ENCODE assay signal across 13 cellular contexts in genomic region chr19:19498255-19498991, GRCh38. TPM values are rescaled to one million over a fixed set of nuclear protein-coding genes. Genes with fewer than 3 reads are reported as not detected.
A peak's percentile ranks its signal among the peaks of the same experiment; 100 is the strongest.
DNase-seq lines count a peak whose midpoint lies in the region; TF ChIP-seq lines count a peak whose summit lies in the region.
"Had no signal": no experiment of that assay in that cellular context is flagged by ENCODE, and none has a peak within 500 bp of the region (broad histone marks: within the 10 kb centered on the region; RNA-seq: fewer than 3 reads in every experiment).

No MANE protein-coding gene starts in this region.

- H3K4me1 ChIP-seq in NT2/D1 (ENCODE audit: insufficient read depth, insufficient read length) (peaks cover 6% of the 10 kb centered on the region), endodermal cell (ENCODE audit: control insufficient read depth, insufficient read depth, low read length) (no peaks in the 10 kb centered on the region), spleen (peaks cover 0 to 21% (median 0%) of the 10 kb centered on the region in 6 donors), uterus (no peaks in the 10 kb centered on the region)
- H3K4me1 ChIP-seq: A549, BE2C had no signal

- DNase-seq in H7, result peak; percentile 48
- no peak for DNase-seq in NT2/D1 (ENCODE audit: low read depth, low spot score)
- DNase-seq in endodermal cell, result no peak
- DNase-seq in spleen, result peak; percentile 59
- DNase-seq in uterus, result no peak
- DNase-seq in NCI-H510A (lab: John Stamatoyannopoulos, UW), result no peak
- no peak for DNase-seq in hippocampal formation (lab: John Stamatoyannopoulos, UW)
- DNase-seq: BE2C; CD4-positive, alpha-beta memory T cell; DMS79 had no signal

- TF ChIP-seq POLR2A in spleen (IDR thresholded peaks at IDR 0.05), result no peak
- no peak for TF ChIP-seq POLR2A in uterus (IDR thresholded peaks at IDR 0.05)

- no peak overlapping the region for H3K4me3 ChIP-seq in H7 (ENCODE audit: insufficient read depth, low read depth, low read length)
- no peak overlapping the region for H3K4me3 ChIP-seq in NT2/D1 (ENCODE audit: insufficient read length, low read depth)
- H3K4me3 ChIP-seq in endodermal cell (ENCODE audit: low read length), result no peak overlapping the region
- no peak overlapping the region for H3K4me3 ChIP-seq in spleen
- no peak overlapping the region for H3K4me3 ChIP-seq in uterus
- H3K4me3 ChIP-seq: A549, GM12878 had no signal

- H3K36me3 ChIP-seq in H7 (replicated peaks; ENCODE audit: control insufficient read depth, insufficient read depth, low read length) (peaks cover 37% of the 10 kb centered on the region), NT2/D1 (ENCODE audit: insufficient read depth, insufficient read length, low read length) (peaks cover 96% of the 10 kb centered on the region), endodermal cell (ENCODE audit: control insufficient read depth, insufficient read depth, low read length) (peaks cover 81% of the 10 kb centered on the region), spleen (peaks cover 0 to 100% (median 96%) of the 10 kb centered on the region in 6 donors), uterus (no peaks in the 10 kb centered on the region)

- H3K27me3 ChIP-seq in H7 (ENCODE audit: control insufficient read depth, insufficient read depth, low read length), result no peaks in the 10 kb centered on the region
- H3K27me3 ChIP-seq in NT2/D1 (ENCODE audit: insufficient read depth, insufficient read length), result no peaks in the 10 kb centered on the region
- H3K27me3 ChIP-seq in endodermal cell (ENCODE audit: control insufficient read depth, insufficient read depth, low read length, poor library complexity, severe bottlenecking), result no peaks in the 10 kb centered on the region
- no peaks in the 10 kb centered on the region for H3K27me3 ChIP-seq in spleen (replicated peaks in 1 of 7)
- no peaks in the 10 kb centered on the region for H3K27me3 ChIP-seq in uterus
- H3K27me3 ChIP-seq: BE2C had no signal

- H3K9ac ChIP-seq in NT2/D1 (ENCODE audit: insufficient read length, low read depth) (peak overlapping the region; percentile 18), endodermal cell (ENCODE audit: extremely low read depth, low read length, poor library complexity, severe bottlenecking) (no peak overlapping the region)

- no peak for TF ChIP-seq CTCF in endodermal cell (conservative IDR thresholded peaks at IDR 0.05)
- no peak for TF ChIP-seq CTCF in spleen (IDR thresholded peaks at IDR 0.05 in 8 of 11, conservative IDR thresholded peaks at IDR 0.05 in 3 of 11)
- TF ChIP-seq CTCF in uterus (IDR thresholded peaks at IDR 0.05), result no peak

- peaks cover 75% of the 10 kb centered on the region for H3K36me3 Mint-ChIP-seq in endodermal cell (ENCODE audit: low read depth)

- WGBS in endodermal cell (ENCODE audit: insufficient coverage in 1 of 2, insufficient read length in 1 of 2), 2 experiments, result 95 to 98% methylated on average over 25 to 33 of the region's 33 CpGs
- WGBS in spleen, 5 donors, result 93 to 96% (median 94%) methylated on average over 17 to 33 of the region's 33 CpGs

- intact Hi-C loops in spleen (cut with DNase I; ENCODE audit: low total_unique reads), result no loop called here
- intact Hi-C loops in uterus (cut with DNase I; ENCODE audit: low total_unique reads), result no loop called here

- H3K27ac Mint-ChIP-seq in endodermal cell, result peak overlapping the region; percentile 70

- no peak overlapping the region for H3K27ac ChIP-seq in endodermal cell (ENCODE audit: low read depth, low read length)
- H3K27ac ChIP-seq in spleen, result no peak overlapping the region
- H3K27ac ChIP-seq in uterus, result no peak overlapping the region
- H3K27ac ChIP-seq: A549, C4-2B had no signal

- H3K9me3 ChIP-seq in NT2/D1 (ENCODE audit: insufficient read depth, low read length) (no peaks in the 10 kb centered on the region), endodermal cell (ENCODE audit: control insufficient read depth, low read length) (no peaks in the 10 kb centered on the region), spleen (no peaks in the 10 kb centered on the region), uterus (no peaks in the 10 kb centered on the region)
- H3K9me3 ChIP-seq: A549, BE2C had no signal

- no peak overlapping the region for H3K4me3 Mint-ChIP-seq in endodermal cell
- H3K4me3 Mint-ChIP-seq: CD4-positive, alpha-beta memory T cell had no signal

- no peaks in the 10 kb centered on the region for H3K27me3 Mint-ChIP-seq in endodermal cell (ENCODE audit: insufficient read depth)
- H3K27me3 Mint-ChIP-seq: CD4-positive, alpha-beta memory T cell had no signal

- H3K4me1 Mint-ChIP-seq in endodermal cell, result no peaks in the 10 kb centered on the region

- H3K9me3 Mint-ChIP-seq in endodermal cell, result no peaks in the 10 kb centered on the region

RNA-seq across cellular contexts. Expression of gene TSSK6, which starts 16.9 kb away (rescaled TPM):
- 4.7 and 9.8 TPM in 2 replicates for total RNA-seq in H7 (2014; rRNA removed; shearing (Covaris generic))
- total RNA-seq in endodermal cell (1 to 10 TPM; 2.9 to 5.0 TPM), spleen (1 to 10 TPM; 2.3 to 5.6 (median 3.7) TPM), uterus (1 to 10 TPM in 2 of 4 donors, not detected in 2; 1.3 to 2.0 TPM)
- polyA plus RNA-seq in endodermal cell (2013, experiment 1 of 2), result 3.5 TPM
- polyA plus RNA-seq in endodermal cell (2013, experiment 2 of 2), result 2.5 TPM
- 1 to 10 TPM; 1.7 to 3.3 (median 2.4) TPM for polyA plus RNA-seq in spleen

RNA-seq across cellular contexts. Expression of gene NDUFA13, which starts 17.6 kb away (rescaled TPM):
- total RNA-seq in H7 (2014; rRNA removed; shearing (Covaris generic)), result 249 and 291 TPM in 2 replicates
- total RNA-seq in endodermal cell, result 100 to 1,000 TPM; 408 to 446 TPM
- 206 TPM for polyA plus RNA-seq in endodermal cell (2013, experiment 1 of 2)
- 187 TPM for polyA plus RNA-seq in endodermal cell (2013, experiment 2 of 2)
- 100 to 1,000 TPM in 4 of 7 donors, 10 to 100 TPM in 3; 24.0 to 216 (median 182) TPM for total RNA-seq in spleen
- 100 to 1,000 TPM; 203 to 224 (median 204) TPM for polyA plus RNA-seq in spleen
- 100 to 1,000 TPM in 1 of 4 donors, 10 to 100 TPM in 3; 28.6 to 204 (median 60.9) TPM for total RNA-seq in uterus

RNA-seq across cellular contexts. Expression of gene YJEFN3, which starts 30.3 kb away (rescaled TPM):
- 0.74 and 1.2 TPM in 2 replicates for total RNA-seq in H7 (2014; rRNA removed; shearing (Covaris generic))
- 10 to 100 TPM in 1 of 2 donors, 1 to 10 TPM in 1; 7.3 to 12.6 TPM for total RNA-seq in endodermal cell
- 9.3 TPM for polyA plus RNA-seq in endodermal cell (2013, experiment 1 of 2)
- 7.2 TPM for polyA plus RNA-seq in endodermal cell (2013, experiment 2 of 2)
- total RNA-seq in spleen, result 1 to 10 TPM; 1.3 to 4.8 (median 3.2) TPM
- polyA plus RNA-seq in spleen, result 10 to 100 TPM; 10.4 to 22.7 (median 13.0) TPM
- total RNA-seq in uterus, result 1 to 10 TPM in 3 of 4 donors, not detected in 1; 1.5 to 6.8 (median 2.9) TPM

RNA-seq across cellular contexts. Expression of gene CILP2, which starts 39.6 kb away (rescaled TPM):
- total RNA-seq in H7 (2014; rRNA removed; shearing (Covaris generic)), result 4.4 and 7.0 TPM in 2 replicates
- total RNA-seq in endodermal cell (1 to 10 TPM; 3.6 to 9.9 TPM), spleen (1 to 10 TPM in 1 of 7 donors, under 1 TPM in 5, not detected in 1; 0.36 to 1.3 (median 0.61) TPM), uterus (1 to 10 TPM in 1 of 4 donors, under 1 TPM in 1, not detected in 2; 0.15 to 1.2 TPM)
- polyA plus RNA-seq in endodermal cell (2013, experiment 1 of 2), result 6.4 TPM
- 6.4 TPM for polyA plus RNA-seq in endodermal cell (2013, experiment 2 of 2)
- under 1 TPM; 0.15 to 0.38 (median 0.35) TPM for polyA plus RNA-seq in spleen
- polyA plus RNA-seq: CD4-positive, alpha-beta memory T cell had no signal

Comparison
In these comparisons a context has a peak if more than half of its experiments do, and no peak if none do; other contexts are left out.
1. DNase-seq: peak in H7 (single experiment) and spleen (single experiment); none in NT2/D1 (single experiment), endodermal cell (single experiment), uterus (0 of 2), NCI-H510A (single experiment) and hippocampal formation (0 of 2).